ENCODE assay signal across 8 cellular contexts in the genomic region with DNA sequence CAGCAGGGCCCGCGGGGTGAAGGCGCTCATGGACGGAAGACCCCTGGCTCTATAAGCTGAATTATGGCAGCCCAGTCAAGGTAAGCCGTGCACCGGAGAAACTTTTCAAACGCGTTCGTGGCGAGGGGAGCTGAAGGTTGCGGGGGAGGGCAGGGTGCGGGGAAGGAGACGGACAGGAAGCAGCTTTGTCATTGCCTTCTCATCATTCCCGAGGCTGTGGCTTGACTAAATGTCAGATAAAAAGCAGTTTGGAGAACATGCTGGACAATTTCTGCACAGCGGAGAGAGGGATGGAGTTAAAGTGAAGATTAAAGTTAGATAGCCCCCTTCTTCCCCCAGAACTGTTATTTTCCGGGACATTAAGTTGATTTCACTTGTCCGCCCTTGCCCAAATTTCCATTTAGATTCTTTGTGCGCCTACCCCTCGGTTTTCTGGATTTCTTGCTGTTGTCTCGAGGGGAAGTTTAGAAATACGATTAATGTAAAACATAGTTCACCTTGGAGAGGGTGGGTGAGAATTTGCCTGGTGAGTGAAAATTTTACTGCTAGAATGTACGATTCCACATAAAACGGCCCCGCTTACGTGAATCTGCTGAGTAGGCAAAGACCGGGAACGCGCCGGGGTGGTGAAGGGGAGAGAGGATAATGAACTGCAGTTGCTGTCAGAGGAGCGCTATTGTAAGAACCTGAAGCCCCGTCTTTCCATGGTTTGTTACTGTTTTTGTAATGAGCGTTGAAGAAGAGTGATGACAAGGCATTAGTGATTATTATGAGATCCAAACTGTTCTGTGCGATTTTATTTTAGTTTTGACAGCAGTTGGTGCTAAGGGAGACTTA.
A peak's percentile ranks its signal among the peaks of the same experiment; 100 is the strongest.
DNase-seq lines count a peak whose midpoint lies in the region; ATAC-seq and TF ChIP-seq lines count a peak whose summit lies in the region.

No MANE protein-coding gene starts in this region.

- H3K4me1 Mint-ChIP-seq in HFFc6 (ENCODE audit: low read depth), result peaks cover 59% of the 10 kb centered on the region
- H3K4me1 Mint-ChIP-seq in glutamatergic neuron (ENCODE audit: low read depth, unreplicated experiment), result peaks cover 30% of the 10 kb centered on the region

- peaks cover 47% of the 10 kb centered on the region for H3K79me2 ChIP-seq in osteoblast (ENCODE audit: insufficient read depth, low read length)

- peak overlapping the region; percentile 92 for H2AFZ ChIP-seq in osteoblast (ENCODE audit: low read length)

- DNase-seq in AG10803 (ENCODE audit: low read depth) (no peak), HFFc6 (peak; percentile 29), Panc1 (ENCODE audit: low read depth, low spot score) (no peak), glutamatergic neuron (peak; percentile 69), osteoblast (ENCODE audit: insufficient read length, low spot score, missing footprints) (no peak), uterus (peak; percentile 56 to 77), T1000 (lab: John Stamatoyannopoulos, UW) (no peak)
- DNase-seq in activated naive CD4-positive, alpha-beta T cell treated with anti-CD3 and anti-CD28 coated beads, Interleukin-2, amount 50 U/mL, for 72 hours (ENCODE audit: low spot score in 2 of 2), result peak in 1 of 2 donors; percentile 30

- intact Hi-C loops in Panc1 (cut with micrococcal nuclease; ENCODE audit: unreplicated experiment), result loop anchor here (2.0 kb wide), 1 partner anchor 73 kb away; a partner anchor contains a TSS
- intact Hi-C loops in uterus (cut with DNase I; ENCODE audit: low total_unique reads), result no loop called here

- peak overlapping the region; percentile 82 for H3K4me3 ChIP-seq in AG10803 (ENCODE audit: low read length)
- H3K4me3 ChIP-seq in Panc1 (ENCODE audit: low read depth in 2 of 2, low read length in 2 of 2), result peak overlapping the region; percentile 69 to 84
- H3K4me3 ChIP-seq in osteoblast (ENCODE audit: insufficient read depth, low read length), result peak overlapping the region; percentile 92
- peak overlapping the region; percentile 60 to 78 for H3K4me3 ChIP-seq in uterus

- peak overlapping the region; percentile 98 for H3K4me2 ChIP-seq in osteoblast (ENCODE audit: insufficient read depth, low read length)

- peaks cover 5% of the 10 kb centered on the region for H3K36me3 Mint-ChIP-seq in HFFc6 (ENCODE audit: low read depth)
- H3K36me3 Mint-ChIP-seq in activated naive CD4-positive, alpha-beta T cell treated with anti-CD3 and anti-CD28 coated beads, Interleukin-2, amount 50 U/mL, for 72 hours, result peaks cover 14 to 16% of the 10 kb centered on the region in 2 donors
- no peaks in the 10 kb centered on the region for H3K36me3 Mint-ChIP-seq in glutamatergic neuron (ENCODE audit: unreplicated experiment)

- TF ChIP-seq POLR2A in uterus (IDR thresholded peaks at IDR 0.05), result no peak

- peaks cover 10% of the 10 kb centered on the region for H3K27me3 Mint-ChIP-seq in HFFc6 (ENCODE audit: insufficient read depth)
- H3K27me3 Mint-ChIP-seq in glutamatergic neuron (ENCODE audit: unreplicated experiment), result peaks cover 8% of the 10 kb centered on the region

- TF ChIP-seq CTCF in AG10803 (conservative IDR thresholded peaks at IDR 0.05; ENCODE audit: low read length) (no peak), HFFc6 (IDR thresholded peaks at IDR 0.05) (no peak), Panc1 (IDR thresholded peaks at IDR 0.05) (no peak), glutamatergic neuron (IDR thresholded peaks at IDR 0.05; ENCODE audit: partially characterized antibody, unreplicated experiment) (no peak), osteoblast (IDR thresholded peaks at IDR 0.05; ENCODE audit: extremely low read depth, low read depth, low read length) (no peak), uterus (IDR thresholded peaks at IDR 0.05) (no peak)

- H3K4me1 ChIP-seq in Panc1 (ENCODE audit: control insufficient read depth, insufficient read depth, low read length), result peaks cover 29% of the 10 kb centered on the region
- H3K4me1 ChIP-seq in osteoblast (ENCODE audit: insufficient read depth, low read length), result peaks cover 26% of the 10 kb centered on the region
- H3K4me1 ChIP-seq in uterus, result no peaks in the 10 kb centered on the region

- H3K27ac Mint-ChIP-seq in HFFc6 (peak overlapping the region; percentile 91), glutamatergic neuron (ENCODE audit: unreplicated experiment) (peak overlapping the region; percentile 97)
- peak overlapping the region; percentile 98 to 99 for H3K27ac Mint-ChIP-seq in activated naive CD4-positive, alpha-beta T cell treated with anti-CD3 and anti-CD28 coated beads, Interleukin-2, amount 50 U/mL, for 72 hours

- POLR2A ChIA-PET in Panc1 (lab: Charles Lee), result no interaction called here

- H3K9me3 Mint-ChIP-seq in HFFc6 (no peaks in the 10 kb centered on the region), glutamatergic neuron (ENCODE audit: unreplicated experiment) (peaks cover 13% of the 10 kb centered on the region)
- H3K9me3 Mint-ChIP-seq in activated naive CD4-positive, alpha-beta T cell treated with anti-CD3 and anti-CD28 coated beads, Interleukin-2, amount 50 U/mL, for 72 hours, result no peaks in the 10 kb centered on the region

- H3K27me3 ChIP-seq in Panc1 (ENCODE audit: control insufficient read depth, insufficient read depth, low read length) (no peaks in the 10 kb centered on the region), osteoblast (ENCODE audit: insufficient read depth, low read length) (no peaks in the 10 kb centered on the region), uterus (no peaks in the 10 kb centered on the region)

- in situ Hi-C loops in Panc1 (cut with HindIII; ENCODE audit: low pct_unique_long_range_greater_than_20kb, low sequenced_read_pairs), result no loop called here

- H3K27ac ChIP-seq in Panc1 (ENCODE audit: low read length) (peak overlapping the region; percentile 85), osteoblast (ENCODE audit: low read depth, low read length) (peak overlapping the region; percentile 96), uterus (peak overlapping the region; percentile 94 to 95)

- CTCF ChIA-PET in Panc1 (lab: Charles Lee), result interaction anchor here (0.9 kb wide), 1 partner anchor 86 kb away, joined by 3 read pairs; no protein-coding TSS in a partner anchor

- H3K36me3 ChIP-seq in Panc1 (ENCODE audit: control insufficient read depth, insufficient read depth, low read length), result no peaks in the 10 kb centered on the region; the same call in 1 of the 2 replicates
- H3K36me3 ChIP-seq in osteoblast (ENCODE audit: insufficient read depth, low read length), result no peaks in the 10 kb centered on the region
- H3K36me3 ChIP-seq in uterus, result no peaks in the 10 kb centered on the region

- no peaks in the 10 kb centered on the region for H3K9me3 ChIP-seq in Panc1 (ENCODE audit: control insufficient read depth, insufficient read depth, low read depth, low read length)
- no peaks in the 10 kb centered on the region for H3K9me3 ChIP-seq in osteoblast (ENCODE audit: low read depth, low read length)
- H3K9me3 ChIP-seq in uterus, result no peaks in the 10 kb centered on the region

- TSS peak; percentile 66 for BruUV-seq in Panc1 (replicated peaks; lab: Mats Ljungman, UMichigan)

- H3K4me3 Mint-ChIP-seq in HFFc6 (peak overlapping the region; percentile 98), glutamatergic neuron (ENCODE audit: unreplicated experiment) (peak overlapping the region; percentile 96)

- ATAC-seq in Panc1, result peak; percentile 25
- peak in 1 of 2 donors; percentile 35 for ATAC-seq in activated naive CD4-positive, alpha-beta T cell treated with anti-CD3 and anti-CD28 coated beads, Interleukin-2, amount 50 U/mL, for 72 hours

- peaks cover 18% of the 10 kb centered on the region for H4K20me1 ChIP-seq in osteoblast (ENCODE audit: insufficient read depth, low read length)

Comparison
In these comparisons a context has a peak if more than half of its experiments do, and no peak if none do; other contexts are left out.
1. DNase-seq: peak in HFFc6 (single experiment), glutamatergic neuron (single experiment) and uterus (2 of 2); none in AG10803 (single experiment), Panc1 (single experiment), osteoblast (single experiment) and T1000 (single experiment).
2. Peak in every context shown above with its lines, with median percentiles within 50 percentile points of each other: H3K4me3 ChIP-seq, H3K27ac Mint-ChIP-seq and H3K27ac ChIP-seq.